Comparison of ENCODE assay signal across 8 cellular contexts in the genomic region with DNA sequence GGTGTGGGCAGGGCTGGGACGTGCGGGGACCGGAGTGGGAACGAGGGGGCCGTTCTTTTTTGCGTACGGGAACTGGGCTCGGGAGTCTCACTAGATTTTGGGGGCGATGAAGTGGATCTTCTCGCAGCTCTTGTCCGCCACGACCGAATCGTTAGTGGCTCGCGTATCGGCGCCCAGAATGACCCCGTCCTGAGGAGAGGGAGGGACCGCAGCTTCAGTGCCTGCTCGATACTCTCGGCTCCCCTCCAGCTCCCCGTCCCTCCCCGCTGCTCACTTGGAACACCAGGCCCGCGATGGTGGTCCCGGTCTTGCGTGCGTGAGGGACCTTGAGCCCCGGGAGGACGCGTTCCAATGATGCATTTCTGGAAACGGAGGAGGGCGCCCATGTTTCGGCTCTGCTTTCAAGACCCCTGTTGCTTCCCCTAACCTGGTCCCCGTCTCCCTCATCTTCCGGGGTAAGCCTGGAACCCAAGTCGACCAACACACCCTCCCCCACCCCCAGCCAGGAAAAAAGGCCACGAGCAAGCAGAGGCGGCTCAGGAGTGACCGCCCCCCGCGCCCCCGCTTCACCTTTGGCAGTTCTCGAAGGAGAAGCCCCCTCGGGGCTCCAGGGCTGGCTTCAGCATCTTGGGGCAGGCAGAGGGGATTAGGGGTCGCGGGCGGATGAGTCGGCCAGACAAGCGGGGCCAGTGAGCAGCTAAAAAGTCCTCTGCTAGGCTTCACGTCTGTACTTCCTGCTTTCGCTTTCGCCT. TPM values are rescaled to one million over a fixed set of nuclear protein-coding genes. Genes with fewer than 3 reads are reported as not detected.
DNase-seq lines count a peak whose midpoint lies in the region; ATAC-seq and TF ChIP-seq lines count a peak whose summit lies in the region.

PSMB10 (minus strand) TSS at position 727 of the 752 bp plus-strand sequence; CDS start at position 626, 101 bp downstream.

- POLR2A ChIA-PET in PC-9 (lab: Charles Lee; ENCODE audit: unreplicated experiment) = interaction anchor here (0.6 kb wide), 2 partner anchors 90 to 690 kb away, joined by 3 to 7 read pairs; no protein-coding TSS in a partner anchor

- peaks cover 43% of the 10 kb centered on the region for H3K36me3 ChIP-seq in DOHH2 (ENCODE audit: control insufficient read depth, low read length)
- no peaks in the 10 kb centered on the region for H3K36me3 ChIP-seq in PC-9 (ENCODE audit: low read depth)
- H3K36me3 ChIP-seq in adipocyte (ENCODE audit: control insufficient read depth, insufficient read depth, low read length, severe bottlenecking) = peaks cover 18% of the 10 kb centered on the region
- no peaks in the 10 kb centered on the region for H3K36me3 ChIP-seq in parathyroid adenoma (ENCODE audit: control insufficient read depth, insufficient read depth, low read length)

- TSS peak; percentile 67 for BruUV-seq in PC-9 (replicated peaks; lab: Mats Ljungman, UMichigan)

- H3K27ac ChIP-seq in DOHH2 (ENCODE audit: low read depth, low read length) (peak within 1 kb of the TSS; percentile 80), PC-9 (peak within 1 kb of the TSS; percentile 65), parathyroid adenoma (peak within 1 kb of the TSS; percentile 82)

- H3K9me3 ChIP-seq in DOHH2 (ENCODE audit: control insufficient read depth, insufficient read depth, low read length) (no peaks in the 10 kb centered on the region), PC-9 (ENCODE audit: insufficient read depth, low read depth) (no peaks in the 10 kb centered on the region), adipocyte (ENCODE audit: control insufficient read depth, low read length) (no peaks in the 10 kb centered on the region), parathyroid adenoma (ENCODE audit: control insufficient read depth, low read length) (no peaks in the 10 kb centered on the region)

- no peaks in the 10 kb centered on the region for H3K27me3 ChIP-seq in DOHH2 (ENCODE audit: control insufficient read depth, low read length)
- no peaks in the 10 kb centered on the region for H3K27me3 ChIP-seq in PC-9 (ENCODE audit: insufficient read depth, low read depth)
- H3K27me3 ChIP-seq in adipocyte (replicated peaks; ENCODE audit: control insufficient read depth, insufficient read depth, low read length) = no peaks in the 10 kb centered on the region
- H3K27me3 ChIP-seq in parathyroid adenoma (ENCODE audit: control insufficient read depth, insufficient read depth, low read length) = no peaks in the 10 kb centered on the region

- no peaks in the 10 kb centered on the region for H4K20me1 ChIP-seq in DOHH2 (ENCODE audit: control insufficient read depth, insufficient read depth, low read depth, low read length)
- peaks cover under 1% of the 10 kb centered on the region; the same call in 1 of the 2 replicates for H4K20me1 ChIP-seq in PC-9 (ENCODE audit: insufficient read depth)

- H3F3A ChIP-seq in DOHH2 (ENCODE audit: control insufficient read depth, insufficient read depth) (peaks cover 4% of the 10 kb centered on the region; the same call in 1 of the 2 replicates), PC-9 (ENCODE audit: insufficient read depth, low read depth) (peaks cover 19% of the 10 kb centered on the region; the same call in 1 of the 2 replicates)

- H3K4me2 ChIP-seq in DOHH2 (ENCODE audit: low read length) (peak within 1 kb of the TSS; percentile 98), PC-9 (peak within 1 kb of the TSS; percentile 91), parathyroid adenoma (ENCODE audit: low read length) (peak within 1 kb of the TSS; percentile 88)

- H3K9ac ChIP-seq in adipocyte (ENCODE audit: low read length) (peak within 1 kb of the TSS; percentile 98), parathyroid adenoma (peak within 1 kb of the TSS; percentile 58)

- H3K4me3 ChIP-seq in DOHH2 (ENCODE audit: low read length) = peak within 1 kb of the TSS; percentile 98
- H3K4me3 ChIP-seq in PC-9 = peak within 1 kb of the TSS; percentile 88
- peak within 1 kb of the TSS; percentile 98 for H3K4me3 ChIP-seq in adipocyte (ENCODE audit: low read length)
- H3K4me3 ChIP-seq in parathyroid adenoma (ENCODE audit: low read depth, low read length) = peak within 1 kb of the TSS; percentile 89

- H3K9me2 ChIP-seq in DOHH2 (replicated peaks; ENCODE audit: control insufficient read depth, low read length) = no peaks in the 10 kb centered on the region
- no peaks in the 10 kb centered on the region for H3K9me2 ChIP-seq in PC-9 (ENCODE audit: insufficient read depth)

- DNase-seq in PC-9 (peak in 1 of 2 experiments; percentile 58), adipocyte (ENCODE audit: low read depth) (peak; percentile 65), cardiac septum (ENCODE audit: low spot score) (no peak), DMS153 (lab: John Stamatoyannopoulos, UW) (no peak)

- CTCF ChIA-PET in PC-9 (lab: Charles Lee) = interaction anchor here (0.6 to 1.4 kb wide), 2 partner anchors 30 to 415 kb away, joined by 3 read pairs; no protein-coding TSS in a partner anchor

- H3K4me1 ChIP-seq in DOHH2 (ENCODE audit: control insufficient read depth, low read length) = peaks cover 21% of the 10 kb centered on the region
- peaks cover 6% of the 10 kb centered on the region; the same call in 1 of the 2 replicates for H3K4me1 ChIP-seq in PC-9 (replicated peaks; ENCODE audit: insufficient read depth)
- H3K4me1 ChIP-seq in adipocyte (ENCODE audit: control insufficient read depth, insufficient read depth, low read length) = peaks cover 29% of the 10 kb centered on the region
- peaks cover 12% of the 10 kb centered on the region for H3K4me1 ChIP-seq in parathyroid adenoma

- H2AFZ ChIP-seq in PC-9 (peak within 1 kb of the TSS; percentile 90), parathyroid adenoma (peak within 1 kb of the TSS; percentile 86)

- intact Hi-C loops in PC-9 (cut with micrococcal nuclease; ENCODE audit: unreplicated experiment) = loop anchor here (5.0 kb wide), 1 partner anchor 296 kb away; no protein-coding TSS in a partner anchor
- intact Hi-C loops in cardiac septum (cut with DNase I) = loop anchor here (10.0 kb wide), 1 partner anchor 411 kb away; the partner anchor contains the start of gene RIPOR1

- TF ChIP-seq CTCF in DOHH2 (IDR thresholded peaks at IDR 0.05; ENCODE audit: low read depth, low read length, poor library complexity, severe bottlenecking) (no peak), PC-9 (conservative IDR thresholded peaks at IDR 0.05) (no peak), parathyroid adenoma (IDR thresholded peaks at IDR 0.05) (no peak)

- peaks cover 31% of the 10 kb centered on the region for H3K79me2 ChIP-seq in DOHH2 (ENCODE audit: control insufficient read depth, low read length)
- peaks cover 18% of the 10 kb centered on the region for H3K79me2 ChIP-seq in PC-9 (ENCODE audit: low read depth)
- no peaks in the 10 kb centered on the region for H3K79me2 ChIP-seq in parathyroid adenoma

- ATAC-seq in GM21825 (IDR thresholded peaks at IDR 0.05; ENCODE audit: unreplicated experiment) (peak; percentile 3), GM21526 (IDR thresholded peaks at IDR 0.05; ENCODE audit: low FRiP score, unreplicated experiment) (no peak)

RNA-seq across cellular contexts. Expression of gene PSMB10, which starts in this region (rescaled TPM):
- total RNA-seq in PC-9 (2021) (39.5 and 56.2 TPM in 2 replicates), cardiac septum (66.1 TPM)
